ENCODE assay signal across 20 cellular contexts in genomic region chr1:59052194-59052593, GRCh38.
DNase-seq lines count a peak whose midpoint lies in the region; ATAC-seq and TF ChIP-seq lines count a peak whose summit lies in the region.
"Had no signal": no experiment of that assay in that cellular context is flagged by ENCODE, and none has a peak within 500 bp of the region (broad histone marks: within the 10 kb centered on the region; RNA-seq: fewer than 3 reads in every experiment).

No MANE protein-coding gene starts in this region.

- H3K27ac Mint-ChIP-seq in activated naive CD4-positive, alpha-beta T cell treated with anti-CD3 and anti-CD28 coated beads, Interleukin-2, amount 50 U/mL, for 72 hours, result no peak overlapping the region
- no peak overlapping the region for H3K27ac Mint-ChIP-seq in activated naive CD4-positive, alpha-beta T cell treated with anti-CD3 and anti-CD28 coated beads, Interleukin-2, amount 10 ng/mL, durations not matched to agents 7 days and 5 days
- H3K27ac Mint-ChIP-seq: activated B cell treated with CpG ODN at 0.5 μM for 24 hours; neural progenitor cell; progenitor cell of endocrine pancreas; T-helper 2 cell treated with Interferon-gamma antibody and Interleukin-4, amounts not matched to agents 5 μg/mL and 100 μg/mL, for 36 hours had no signal

- H3K27ac ChIP-seq in body of pancreas (peak overlapping the region in 3 of 4 donors; percentile 10 to 64 (median 37)), lower lobe of right lung (no peak overlapping the region), thyroid gland (peak overlapping the region in 2 of 3 donors; percentile 6 to 10)
- H3K27ac ChIP-seq: esophagus muscularis mucosa, neural progenitor cell had no signal

- peaks cover 10% of the 10 kb centered on the region for H3K4me1 Mint-ChIP-seq in activated naive CD4-positive, alpha-beta T cell treated with anti-CD3 and anti-CD28 coated beads, Interleukin-2, amount 10 ng/mL, durations not matched to agents 7 days and 5 days

- CTCF ChIA-PET in activated naive CD4-positive, alpha-beta T cell treated with anti-CD3 and anti-CD28 coated beads, Interleukin-2, amount 10 ng/mL, durations not matched to agents 7 days and 5 days (lab: Charles Lee), result interaction anchor here (0.9 kb wide), 1 partner anchor 9 kb away, joined by 3 read pairs; no protein-coding TSS in a partner anchor

- no peak overlapping the region for H3K4me3 Mint-ChIP-seq in activated naive CD4-positive, alpha-beta T cell treated with anti-CD3 and anti-CD28 coated beads, Interleukin-2, amount 10 ng/mL, durations not matched to agents 7 days and 5 days
- H3K4me3 Mint-ChIP-seq: activated B cell treated with CpG ODN at 0.5 μM for 24 hours; neural progenitor cell; T-helper 2 cell treated with Interferon-gamma antibody and Interleukin-4, amounts not matched to agents 5 μg/mL and 100 μg/mL, for 36 hours had no signal

- ATAC-seq in activated naive CD4-positive, alpha-beta T cell treated with anti-CD3 and anti-CD28 coated beads, Interleukin-2, amount 50 U/mL, for 72 hours, result peak; percentile 16 to 53
- ATAC-seq in body of pancreas (peak; percentile 64), lower lobe of right lung (peak; percentile 50 to 81)

- TF ChIP-seq CTCF in body of pancreas (IDR thresholded peaks at IDR 0.05) (no peak), lower lobe of right lung (IDR thresholded peaks at IDR 0.05) (no peak), thyroid gland (IDR thresholded peaks at IDR 0.05) (no peak)

- peaks cover 56% of the 10 kb centered on the region for H3K4me1 ChIP-seq in body of pancreas
- H3K4me1 ChIP-seq in lower lobe of right lung, result peaks cover 11% of the 10 kb centered on the region
- H3K4me1 ChIP-seq in thyroid gland, result peaks cover 15% of the 10 kb centered on the region in 2 donors

- H3K4me3 ChIP-seq in body of pancreas (no peak overlapping the region), lower lobe of right lung (no peak overlapping the region), thyroid gland (replicated peaks in 1 of 3) (no peak overlapping the region)
- H3K4me3 ChIP-seq: esophagus muscularis mucosa, lung, neural progenitor cell had no signal

- peaks cover 0 to 21% of the 10 kb centered on the region in 2 donors for H3K36me3 Mint-ChIP-seq in activated naive CD4-positive, alpha-beta T cell treated with anti-CD3 and anti-CD28 coated beads, Interleukin-2, amount 50 U/mL, for 72 hours
- peaks cover 8% of the 10 kb centered on the region for H3K36me3 Mint-ChIP-seq in activated naive CD4-positive, alpha-beta T cell treated with anti-CD3 and anti-CD28 coated beads, Interleukin-2, amount 10 ng/mL, durations not matched to agents 7 days and 5 days
- H3K36me3 Mint-ChIP-seq: neural progenitor cell had no signal

- WGBS in body of pancreas, 2 donors, result 6 to 20% methylated on average over 3 to 4 of the region's 4 CpGs
- WGBS in thyroid gland, 2 donors, result 34 to 62% methylated on average over 4 of the region's 4 CpGs

- TF ChIP-seq POLR2A in body of pancreas (IDR thresholded peaks at IDR 0.05) (no peak), thyroid gland (IDR thresholded peaks at IDR 0.05) (no peak)

- H3K27me3 Mint-ChIP-seq in activated naive CD4-positive, alpha-beta T cell treated with anti-CD3 and anti-CD28 coated beads, Interleukin-2, amount 10 ng/mL, durations not matched to agents 7 days and 5 days, result peaks cover 6% of the 10 kb centered on the region
- H3K27me3 Mint-ChIP-seq: activated B cell treated with CpG ODN at 0.5 μM for 24 hours had no signal

- no peaks in the 10 kb centered on the region for H3K27me3 ChIP-seq in body of pancreas
- H3K27me3 ChIP-seq in lower lobe of right lung (ENCODE audit: low read depth), result no peaks in the 10 kb centered on the region
- H3K27me3 ChIP-seq in thyroid gland, result no peaks in the 10 kb centered on the region
- H3K27me3 ChIP-seq: esophagus muscularis mucosa, neural progenitor cell had no signal

- peaks cover 0 to 26% of the 10 kb centered on the region in 2 donors for H3K9me3 Mint-ChIP-seq in activated naive CD4-positive, alpha-beta T cell treated with anti-CD3 and anti-CD28 coated beads, Interleukin-2, amount 50 U/mL, for 72 hours
- peaks cover 5% of the 10 kb centered on the region for H3K9me3 Mint-ChIP-seq in activated naive CD4-positive, alpha-beta T cell treated with anti-CD3 and anti-CD28 coated beads, Interleukin-2, amount 10 ng/mL, durations not matched to agents 7 days and 5 days
- H3K9me3 Mint-ChIP-seq: activated B cell treated with CpG ODN at 0.5 μM for 24 hours; T-helper 2 cell treated with Interferon-gamma antibody and Interleukin-4, amounts not matched to agents 5 μg/mL and 100 μg/mL, for 36 hours had no signal

- DNase-seq in activated naive CD4-positive, alpha-beta T cell treated with anti-CD3 and anti-CD28 coated beads, Interleukin-2, amount 50 U/mL, for 72 hours (ENCODE audit: low spot score in 2 of 2), result no peak
- no peak for DNase-seq in activated naive CD4-positive, alpha-beta T cell treated with anti-CD3 and anti-CD28 coated beads, Interleukin-2, amount 10 ng/mL, durations not matched to agents 7 days and 5 days
- DNase-seq in body of pancreas (peak; percentile 70 to 86 (median 78)), lower lobe of right lung (no peak), thyroid gland (no peak), NK-92 (lab: John Stamatoyannopoulos, UW; ENCODE audit: unreplicated experiment) (no peak), T-helper 9 cell (no peak), NCI-H1436 (lab: John Stamatoyannopoulos, UW) (no peak)
- DNase-seq: activated B cell treated with CpG ODN at 0.5 μM for 24 hours; activated CD4-positive, alpha-beta T cell treated with anti-CD3 and anti-CD28 coated beads, Interleukin-2, amount 50 U/mL, for 48 hours; DND-41; effector CD8-positive, alpha-beta T cell; Karpas-422; NCI-H1048; NCI-H187 had no signal

- H3K36me3 ChIP-seq in body of pancreas (replicated peaks in 1 of 2; ENCODE audit: insufficient read depth in 1 of 2, low read depth in 2 of 2) (no peaks in the 10 kb centered on the region), lower lobe of right lung (no peaks in the 10 kb centered on the region), thyroid gland (no peaks in the 10 kb centered on the region)
- H3K36me3 ChIP-seq: esophagus muscularis mucosa, neural progenitor cell had no signal

- intact Hi-C loops in body of pancreas (cut with DNase I) (no loop called here), lower lobe of right lung (cut with DNase I) (no loop called here), thyroid gland (cut with DNase I) (no loop called here)

- H3K9me3 ChIP-seq in body of pancreas (no peaks in the 10 kb centered on the region), lower lobe of right lung (no peaks in the 10 kb centered on the region), thyroid gland (no peaks in the 10 kb centered on the region)
- H3K9me3 ChIP-seq: esophagus muscularis mucosa had no signal

Comparison
In these comparisons a context has a peak if more than half of its experiments do, and no peak if none do; other contexts are left out.
1. DNase-seq: peak in body of pancreas (4 of 4); none in activated naive CD4-positive, alpha-beta T cell treated with anti-CD3 and anti-CD28 coated beads, Interleukin-2, amount 50 U/mL, for 72 hours (0 of 2), activated naive CD4-positive, alpha-beta T cell treated with anti-CD3 and anti-CD28 coated beads, Interleukin-2, amount 10 ng/mL, durations not matched to agents 7 days and 5 days (single experiment), lower lobe of right lung (single experiment), thyroid gland (0 of 2), NK-92 (single experiment), T-helper 9 cell (single experiment) and NCI-H1436 (single experiment).
2. Peak in every context shown above with its lines, with median percentiles within 50 percentile points of each other: ATAC-seq.